Comparison of ENCODE assay signal across 16 cellular contexts in genomic region chr2:6916224-6916623, GRCh38. TPM values are rescaled to one million over a fixed set of nuclear protein-coding genes. Genes with fewer than 3 reads are reported as not detected.
DNase-seq lines count a peak whose midpoint lies in the region; ATAC-seq and TF ChIP-seq lines count a peak whose summit lies in the region.
"Had no signal": no experiment of that assay in that cellular context is flagged by ENCODE, and none has a peak within 500 bp of the region (broad histone marks: within the 10 kb centered on the region; RNA-seq: fewer than 3 reads in every experiment).

No MANE protein-coding gene starts in this region.

- peaks cover 68% of the 10 kb centered on the region for H3K4me1 ChIP-seq in CD4-positive, alpha-beta memory T cell (ENCODE audit: insufficient read depth, low read length)
- H3K4me1 ChIP-seq in smooth muscle cell (ENCODE audit: low read depth), result no peaks in the 10 kb centered on the region

- BruUV-seq in Calu3 (replicated peaks; lab: Mats Ljungman, UMichigan), result no TSS peak

- H3K36me3 ChIP-seq in CD4-positive, alpha-beta memory T cell (ENCODE audit: insufficient read depth, low read length), result no peaks in the 10 kb centered on the region
- no peaks in the 10 kb centered on the region for H3K36me3 ChIP-seq in smooth muscle cell (ENCODE audit: low read depth)
- H3K36me3 ChIP-seq: SJSA1, upper lobe of left lung had no signal

- no peak for ATAC-seq in naive thymus-derived CD8-positive, alpha-beta T cell
- no peak for ATAC-seq in HG03439 (IDR thresholded peaks at IDR 0.05; ENCODE audit: unreplicated experiment)

- CTCF ChIA-PET in CD4-positive, alpha-beta memory T cell (lab: Charles Lee; ENCODE audit: partially characterized antibody), result interaction anchor here (0.5 to 12.6 kb wide), 26 partner anchors 9 to 143 kb away, joined by 3 to 183 read pairs (median 5); partner anchors contain the start of genes CMPK2 and RSAD2
- CTCF ChIA-PET in Calu3 (lab: Charles Lee), result interaction anchor here (0.7 to 1.5 kb wide), 4 partner anchors 11 to 129 kb away, joined by 3 to 5 read pairs (median 3); no protein-coding TSS in a partner anchor

- no peaks in the 10 kb centered on the region for H3K27me3 ChIP-seq in CD4-positive, alpha-beta memory T cell (ENCODE audit: insufficient read depth, low read length)
- H3K27me3 ChIP-seq in smooth muscle cell (ENCODE audit: low read depth), result no peaks in the 10 kb centered on the region
- H3K27me3 ChIP-seq: SJSA1, upper lobe of left lung had no signal

- no peaks in the 10 kb centered on the region for H3K9me3 ChIP-seq in CD4-positive, alpha-beta memory T cell (ENCODE audit: control insufficient read depth in 1 of 2, low read length in 2 of 2)
- no peaks in the 10 kb centered on the region for H3K9me3 ChIP-seq in smooth muscle cell (replicated peaks; ENCODE audit: low read depth)
- H3K9me3 ChIP-seq: SJSA1, upper lobe of left lung had no signal

- H3K4me2 ChIP-seq in smooth muscle cell, result no peak overlapping the region

- 88% methylated on average over 3 of the region's 3 CpGs for WGBS in smooth muscle cell (ENCODE audit: low lambda C conversion rate)

- no peaks in the 10 kb centered on the region for H3F3A ChIP-seq in smooth muscle cell (ENCODE audit: low read depth)

- H3K4me3 Mint-ChIP-seq in CD4-positive, alpha-beta memory T cell, result peak overlapping the region; percentile 15 to 78 (median 69)
- H3K4me3 Mint-ChIP-seq in Calu3 (ENCODE audit: low read depth, unreplicated experiment), result peak overlapping the region; percentile 58
- H3K4me3 Mint-ChIP-seq in naive thymus-derived CD8-positive, alpha-beta T cell, result peak overlapping the region; percentile 60 to 88 (median 76)

- H3K27ac ChIP-seq in CD4-positive, alpha-beta memory T cell (ENCODE audit: low read depth, low read length), result no peak overlapping the region
- H3K27ac ChIP-seq in angular gyrus (ENCODE audit: low read depth, low read length), result peak overlapping the region; percentile 76
- H3K27ac ChIP-seq in smooth muscle cell (ENCODE audit: low read depth), result no peak overlapping the region
- H3K27ac ChIP-seq: PC-9, SJSA1, upper lobe of left lung had no signal

- intact Hi-C loops in CD4-positive, alpha-beta memory T cell (cut with micrococcal nuclease), result no loop called here
- intact Hi-C loops in Calu3 (cut with micrococcal nuclease; ENCODE audit: unreplicated experiment), result no loop called here

- TF ChIP-seq CTCF in Calu3 (IDR thresholded peaks at IDR 0.05; ENCODE audit: unreplicated experiment), result no peak
- no peak for TF ChIP-seq CTCF in GM20000 (IDR thresholded peaks at IDR 0.05; ENCODE audit: extremely low read depth, missing control alignments)
- TF ChIP-seq CTCF in smooth muscle cell (IDR thresholded peaks at IDR 0.05; ENCODE audit: borderline replicate concordance, insufficient read depth, poor library complexity, severe bottlenecking), result no peak

- H4K20me1 ChIP-seq in smooth muscle cell (ENCODE audit: low read depth), result peaks cover 23% of the 10 kb centered on the region

- H3K4me3 ChIP-seq in CD4-positive, alpha-beta memory T cell (ENCODE audit: low read length in 2 of 2), result no peak overlapping the region
- H3K4me3 ChIP-seq in smooth muscle cell, result no peak overlapping the region
- H3K4me3 ChIP-seq: PC-9 had no signal

- no peak for DNase-seq in CD4-positive, alpha-beta memory T cell
- DNase-seq in Calu3 (no peak), HuH-7 (ENCODE audit: low spot score) (no peak), GM20000 (ENCODE audit: low spot score) (no peak), smooth muscle cell (lab: John Stamatoyannopoulos, UW; ENCODE audit: unreplicated experiment) (no peak)
- no peak for DNase-seq in naive thymus-derived CD8-positive, alpha-beta T cell
- DNase-seq: cerebellar nuclear complex, DMS79 treated with DMSO at 0.1 percent for 48 hours, left colon, NCI-H526 treated with DMSO at 0.1 percent for 48 hours, PC-9, posterior cingulate gyrus, upper lobe of left lung had no signal

- no peaks in the 10 kb centered on the region for H3K27me3 Mint-ChIP-seq in CD4-positive, alpha-beta memory T cell
- no peaks in the 10 kb centered on the region for H3K27me3 Mint-ChIP-seq in Calu3 (ENCODE audit: unreplicated experiment)
- H3K27me3 Mint-ChIP-seq in naive thymus-derived CD8-positive, alpha-beta T cell, result no peaks in the 10 kb centered on the region

- no peak overlapping the region for H2AFZ ChIP-seq in smooth muscle cell (ENCODE audit: low read depth)
- H2AFZ ChIP-seq: PC-9 had no signal

- POLR2A ChIA-PET in CD4-positive, alpha-beta memory T cell (lab: Charles Lee; ENCODE audit: partially characterized antibody), result interaction anchor here (1.0 to 2.2 kb wide), 5 partner anchors 10 to 51 kb away, joined by 4 to 9 read pairs (median 7); partner anchors contain the start of genes CMPK2 and RSAD2
- POLR2A ChIA-PET in naive thymus-derived CD8-positive, alpha-beta T cell (lab: Charles Lee), result interaction anchor here (0.6 to 1.9 kb wide), 6 partner anchors 10 to 1766 kb away, joined by 3 to 14 read pairs (median 5); partner anchors contain the start of genes CMPK2, ID2 and RSAD2

- H3K36me3 Mint-ChIP-seq in CD4-positive, alpha-beta memory T cell, result peaks cover 4 to 5% of the 10 kb centered on the region in 2 donors
- H3K36me3 Mint-ChIP-seq in Calu3 (ENCODE audit: insufficient read depth, unreplicated experiment), result peaks cover 20% of the 10 kb centered on the region
- H3K36me3 Mint-ChIP-seq in naive thymus-derived CD8-positive, alpha-beta T cell, result peaks cover 0 to 4% (median 2%) of the 10 kb centered on the region in 3 donors

- H3K27ac Mint-ChIP-seq in CD4-positive, alpha-beta memory T cell, result peak overlapping the region in 1 of 7 donors; percentile 76
- H3K27ac Mint-ChIP-seq in Calu3 (ENCODE audit: unreplicated experiment), result no peak overlapping the region
- H3K27ac Mint-ChIP-seq in naive thymus-derived CD8-positive, alpha-beta T cell, result peak overlapping the region in 7 of 10 donors; percentile 29 to 92 (median 73)

- peaks cover 0 to 4% (median 0%) of the 10 kb centered on the region in 8 donors for H3K9me3 Mint-ChIP-seq in CD4-positive, alpha-beta memory T cell
- H3K9me3 Mint-ChIP-seq in Calu3 (ENCODE audit: low read depth, unreplicated experiment), result no peaks in the 10 kb centered on the region
- peaks cover 0 to 3% (median 0%) of the 10 kb centered on the region in 9 donors for H3K9me3 Mint-ChIP-seq in naive thymus-derived CD8-positive, alpha-beta T cell

- H3K79me2 ChIP-seq in smooth muscle cell (ENCODE audit: low read depth), result peaks cover 3% of the 10 kb centered on the region

- H3K9ac ChIP-seq in smooth muscle cell (ENCODE audit: low read depth), result no peak overlapping the region

- peaks cover 43 to 77% (median 60%) of the 10 kb centered on the region in 4 donors for H3K4me1 Mint-ChIP-seq in CD4-positive, alpha-beta memory T cell
- peaks cover 43% of the 10 kb centered on the region for H3K4me1 Mint-ChIP-seq in Calu3 (ENCODE audit: low read depth, unreplicated experiment)
- peaks cover 43 to 81% (median 77%) of the 10 kb centered on the region in 4 donors for H3K4me1 Mint-ChIP-seq in naive thymus-derived CD8-positive, alpha-beta T cell

RNA-seq across cellular contexts. Expression of gene RNF144A, which starts 1.0 kb away (rescaled TPM):
- total RNA-seq in CD4-positive, alpha-beta memory T cell, result 10 to 100 TPM; 34.3 to 41.1 TPM
- 10 to 100 TPM in 1 of 2 donors, 1 to 10 TPM in 1; 3.9 to 13.3 TPM for polyA plus RNA-seq in CD4-positive, alpha-beta memory T cell
- total RNA-seq in Calu3 (2022), result 13.7 and 15.4 TPM in 2 replicates
- total RNA-seq in naive thymus-derived CD8-positive, alpha-beta T cell, result 10 to 100 TPM; 39.5 to 42.7 TPM
- 10 to 100 TPM; 10.3 to 15.5 (median 15.2) TPM for polyA plus RNA-seq in naive thymus-derived CD8-positive, alpha-beta T cell
- total RNA-seq in smooth muscle cell, result 13.6 and 23.3 TPM in 2 replicates
- 10.0 and 11.0 TPM in 2 replicates for polyA plus RNA-seq in smooth muscle cell

RNA-seq across cellular contexts. Expression of gene RSAD2, which starts 38.6 kb away (rescaled TPM):
- total RNA-seq in CD4-positive, alpha-beta memory T cell, result 1 to 10 TPM; 3.8 to 4.9 TPM
- polyA plus RNA-seq in CD4-positive, alpha-beta memory T cell, result 10 to 100 TPM in 1 of 2 donors, 1 to 10 TPM in 1; 5.1 to 10.4 TPM
- total RNA-seq in Calu3 (2022), result 37.2 and 137 TPM in 2 replicates
- total RNA-seq in naive thymus-derived CD8-positive, alpha-beta T cell, result 1 to 10 TPM; 4.3 to 5.2 TPM
- polyA plus RNA-seq in naive thymus-derived CD8-positive, alpha-beta T cell, result 10 to 100 TPM in 1 of 3 donors, 1 to 10 TPM in 2; 4.0 to 11.1 (median 6.5) TPM
- not detected in 2 replicates for total RNA-seq in smooth muscle cell
- polyA plus RNA-seq in smooth muscle cell, result not detected in 2 replicates
- total RNA-seq: PC-9, SJSA1 had no signal

RNA-seq across cellular contexts. Expression of gene CMPK2, which starts 50.5 kb away (rescaled TPM):
- total RNA-seq in CD4-positive, alpha-beta memory T cell, result 1 to 10 TPM; 3.5 to 4.1 TPM
- polyA plus RNA-seq in CD4-positive, alpha-beta memory T cell, result 1 to 10 TPM; 6.3 to 9.7 TPM
- total RNA-seq in Calu3 (2022), result 26.6 and 76.6 TPM in 2 replicates
- 1 to 10 TPM; 3.0 to 3.4 TPM for total RNA-seq in naive thymus-derived CD8-positive, alpha-beta T cell
- polyA plus RNA-seq in naive thymus-derived CD8-positive, alpha-beta T cell, result 1 to 10 TPM; 4.5 to 7.3 (median 4.6) TPM
- 0.31 TPM in 1 of 2 replicates, not detected in the other for total RNA-seq in smooth muscle cell
- 0.19 TPM in 1 of 2 replicates, not detected in the other for polyA plus RNA-seq in smooth muscle cell
- total RNA-seq: PC-9 had no signal
